In genomic region chr19:14073232-14073924, GRCh38 we compare ENCODE assay signal across 1 cellular context.
TF ChIP-seq lines count a peak whose summit lies in the region.

No MANE protein-coding gene starts in this region.

TF ChIP-seq in H1, 55 proteins besides CTCF, POLR2A, EP300 and RAD21:
- TF ChIP-seq SIX5 (IDR thresholded peaks at IDR 0.05; ENCODE audit: low read depth, low read length) = no peak
- no peak for TF ChIP-seq MAFK (IDR thresholded peaks at IDR 0.05; ENCODE audit: low read depth, low read length)
- peak; percentile 44 for TF ChIP-seq KDM4A (IDR thresholded peaks at IDR 0.05; ENCODE audit: low read depth, low read length, severe bottlenecking)
- no peak for TF ChIP-seq SP4 (IDR thresholded peaks at IDR 0.05; ENCODE audit: low read length)
- TF ChIP-seq CHD1 (IDR thresholded peaks at IDR 0.05; ENCODE audit: low read depth, low read length) = no peak
- TF ChIP-seq HDAC2 (IDR thresholded peaks at IDR 0.05; ENCODE audit: borderline replicate concordance in 1 of 2, low read depth in 2 of 2, low read length in 2 of 2) = no peak
- TF ChIP-seq RBBP5 (IDR thresholded peaks at IDR 0.05; ENCODE audit: borderline replicate concordance, low read depth, low read length) = peak; percentile 43; the same call in 1 of the 2 replicates
- TF ChIP-seq ASH2L (IDR thresholded peaks at IDR 0.05; ENCODE audit: low read length) = peak; percentile 40
- TF ChIP-seq PHF8 (conservative IDR thresholded peaks at IDR 0.05; ENCODE audit: low read depth, low read length) = peak; percentile 35; the same call in 1 of the 2 replicates
- TF ChIP-seq RNF2 (IDR thresholded peaks at IDR 0.05; ENCODE audit: borderline replicate concordance, low read depth, low read length, missing control alignments, poor library complexity, severe bottlenecking) = no peak
- TF ChIP-seq GTF2F1 (IDR thresholded peaks at IDR 0.05; ENCODE audit: borderline replicate concordance, low read depth, low read length) = no peak
- TF ChIP-seq NRF1 (IDR thresholded peaks at IDR 0.05; ENCODE audit: low read depth, low read length) = peak; percentile 12; the same call in 1 of the 2 replicates
- TF ChIP-seq TBP (IDR thresholded peaks at IDR 0.05; ENCODE audit: low read depth, low read length) = peak; percentile 9; the same call in 1 of the 2 replicates
- TF ChIP-seq, protein P1, sequence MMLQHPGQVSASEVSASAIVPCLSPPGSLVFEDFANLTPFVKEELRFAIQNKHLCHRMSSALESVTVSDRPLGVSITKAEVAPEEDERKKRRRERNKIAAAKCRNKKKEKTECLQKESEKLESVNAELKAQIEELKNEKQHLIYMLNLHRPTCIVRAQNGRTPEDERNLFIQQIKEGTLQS (IDR thresholded peaks at IDR 0.05; ENCODE audit: insufficient read depth, low read depth, low read length) = no peak
- TF ChIP-seq JUND (IDR thresholded peaks at IDR 0.05; ENCODE audit: low read length) = no peak
- TF ChIP-seq, protein P2, sequence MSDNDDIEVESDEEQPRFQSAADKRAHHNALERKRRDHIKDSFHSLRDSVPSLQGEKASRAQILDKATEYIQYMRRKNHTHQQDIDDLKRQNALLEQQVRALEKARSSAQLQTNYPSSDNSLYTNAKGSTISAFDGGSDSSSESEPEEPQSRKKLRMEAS (IDR thresholded peaks at IDR 0.05) = peak; percentile 11; the same call in 1 of the 2 replicates
- no peak; the same call in 1 of the 2 replicates for TF ChIP-seq SUZ12 (IDR thresholded peaks at IDR 0.05; ENCODE audit: low read length)
- TF ChIP-seq POU5F1 (IDR thresholded peaks at IDR 0.05; ENCODE audit: low read depth, low read length) = no peak
- no peak for TF ChIP-seq JUN (IDR thresholded peaks at IDR 0.05; ENCODE audit: low read depth, low read length)
- TF ChIP-seq BACH1 (IDR thresholded peaks at IDR 0.05; ENCODE audit: low read length) = no peak
- TF ChIP-seq EGR1 (IDR thresholded peaks at IDR 0.05; ENCODE audit: borderline replicate concordance, low read depth, low read length) = no peak; the same call in 1 of the 2 replicates
- TF ChIP-seq KDM1A (IDR thresholded peaks at IDR 0.05; ENCODE audit: borderline replicate concordance, low read length) = no peak
- peak; percentile 28; the same call in 1 of the 2 replicates for TF ChIP-seq GABPA (IDR thresholded peaks at IDR 0.05; ENCODE audit: borderline replicate concordance, insufficient read depth, low read length)
- TF ChIP-seq E2F6 (IDR thresholded peaks at IDR 0.05) = peak; percentile 48
- no peak for TF ChIP-seq HDAC6 (IDR thresholded peaks at IDR 0.05; ENCODE audit: low read depth, low read length)
